In the genomic region with DNA sequence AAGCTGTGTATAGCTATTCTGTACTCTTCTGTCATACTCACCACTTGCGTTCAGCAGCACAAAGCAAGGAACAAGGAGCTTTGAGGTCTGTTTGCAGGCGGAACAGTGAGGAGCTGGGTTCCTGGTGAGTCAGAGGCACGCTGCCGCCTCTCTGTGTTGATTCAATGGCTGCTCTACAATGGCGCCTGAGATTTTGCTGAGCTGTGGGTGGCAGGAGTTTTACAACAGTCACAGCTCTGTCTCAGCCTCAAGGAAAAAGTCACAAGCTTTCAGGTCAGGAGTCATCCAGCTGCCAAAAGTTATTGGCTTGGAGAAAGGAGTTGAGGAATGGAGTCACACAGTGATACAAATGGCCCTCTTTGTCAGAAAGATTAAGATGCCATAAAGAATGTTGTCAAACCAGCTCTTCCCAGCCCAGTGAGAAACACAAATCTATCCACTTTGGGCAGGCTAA, we compare ENCODE assay signal across 1 cellular context.
TF ChIP-seq lines count a peak whose summit lies in the region.

No MANE protein-coding gene starts in this region.

TF ChIP-seq in GM23338, 12 proteins besides CTCF, POLR2A, EP300 and RAD21 (continued from another document):
- TF ChIP-seq, protein P1, sequence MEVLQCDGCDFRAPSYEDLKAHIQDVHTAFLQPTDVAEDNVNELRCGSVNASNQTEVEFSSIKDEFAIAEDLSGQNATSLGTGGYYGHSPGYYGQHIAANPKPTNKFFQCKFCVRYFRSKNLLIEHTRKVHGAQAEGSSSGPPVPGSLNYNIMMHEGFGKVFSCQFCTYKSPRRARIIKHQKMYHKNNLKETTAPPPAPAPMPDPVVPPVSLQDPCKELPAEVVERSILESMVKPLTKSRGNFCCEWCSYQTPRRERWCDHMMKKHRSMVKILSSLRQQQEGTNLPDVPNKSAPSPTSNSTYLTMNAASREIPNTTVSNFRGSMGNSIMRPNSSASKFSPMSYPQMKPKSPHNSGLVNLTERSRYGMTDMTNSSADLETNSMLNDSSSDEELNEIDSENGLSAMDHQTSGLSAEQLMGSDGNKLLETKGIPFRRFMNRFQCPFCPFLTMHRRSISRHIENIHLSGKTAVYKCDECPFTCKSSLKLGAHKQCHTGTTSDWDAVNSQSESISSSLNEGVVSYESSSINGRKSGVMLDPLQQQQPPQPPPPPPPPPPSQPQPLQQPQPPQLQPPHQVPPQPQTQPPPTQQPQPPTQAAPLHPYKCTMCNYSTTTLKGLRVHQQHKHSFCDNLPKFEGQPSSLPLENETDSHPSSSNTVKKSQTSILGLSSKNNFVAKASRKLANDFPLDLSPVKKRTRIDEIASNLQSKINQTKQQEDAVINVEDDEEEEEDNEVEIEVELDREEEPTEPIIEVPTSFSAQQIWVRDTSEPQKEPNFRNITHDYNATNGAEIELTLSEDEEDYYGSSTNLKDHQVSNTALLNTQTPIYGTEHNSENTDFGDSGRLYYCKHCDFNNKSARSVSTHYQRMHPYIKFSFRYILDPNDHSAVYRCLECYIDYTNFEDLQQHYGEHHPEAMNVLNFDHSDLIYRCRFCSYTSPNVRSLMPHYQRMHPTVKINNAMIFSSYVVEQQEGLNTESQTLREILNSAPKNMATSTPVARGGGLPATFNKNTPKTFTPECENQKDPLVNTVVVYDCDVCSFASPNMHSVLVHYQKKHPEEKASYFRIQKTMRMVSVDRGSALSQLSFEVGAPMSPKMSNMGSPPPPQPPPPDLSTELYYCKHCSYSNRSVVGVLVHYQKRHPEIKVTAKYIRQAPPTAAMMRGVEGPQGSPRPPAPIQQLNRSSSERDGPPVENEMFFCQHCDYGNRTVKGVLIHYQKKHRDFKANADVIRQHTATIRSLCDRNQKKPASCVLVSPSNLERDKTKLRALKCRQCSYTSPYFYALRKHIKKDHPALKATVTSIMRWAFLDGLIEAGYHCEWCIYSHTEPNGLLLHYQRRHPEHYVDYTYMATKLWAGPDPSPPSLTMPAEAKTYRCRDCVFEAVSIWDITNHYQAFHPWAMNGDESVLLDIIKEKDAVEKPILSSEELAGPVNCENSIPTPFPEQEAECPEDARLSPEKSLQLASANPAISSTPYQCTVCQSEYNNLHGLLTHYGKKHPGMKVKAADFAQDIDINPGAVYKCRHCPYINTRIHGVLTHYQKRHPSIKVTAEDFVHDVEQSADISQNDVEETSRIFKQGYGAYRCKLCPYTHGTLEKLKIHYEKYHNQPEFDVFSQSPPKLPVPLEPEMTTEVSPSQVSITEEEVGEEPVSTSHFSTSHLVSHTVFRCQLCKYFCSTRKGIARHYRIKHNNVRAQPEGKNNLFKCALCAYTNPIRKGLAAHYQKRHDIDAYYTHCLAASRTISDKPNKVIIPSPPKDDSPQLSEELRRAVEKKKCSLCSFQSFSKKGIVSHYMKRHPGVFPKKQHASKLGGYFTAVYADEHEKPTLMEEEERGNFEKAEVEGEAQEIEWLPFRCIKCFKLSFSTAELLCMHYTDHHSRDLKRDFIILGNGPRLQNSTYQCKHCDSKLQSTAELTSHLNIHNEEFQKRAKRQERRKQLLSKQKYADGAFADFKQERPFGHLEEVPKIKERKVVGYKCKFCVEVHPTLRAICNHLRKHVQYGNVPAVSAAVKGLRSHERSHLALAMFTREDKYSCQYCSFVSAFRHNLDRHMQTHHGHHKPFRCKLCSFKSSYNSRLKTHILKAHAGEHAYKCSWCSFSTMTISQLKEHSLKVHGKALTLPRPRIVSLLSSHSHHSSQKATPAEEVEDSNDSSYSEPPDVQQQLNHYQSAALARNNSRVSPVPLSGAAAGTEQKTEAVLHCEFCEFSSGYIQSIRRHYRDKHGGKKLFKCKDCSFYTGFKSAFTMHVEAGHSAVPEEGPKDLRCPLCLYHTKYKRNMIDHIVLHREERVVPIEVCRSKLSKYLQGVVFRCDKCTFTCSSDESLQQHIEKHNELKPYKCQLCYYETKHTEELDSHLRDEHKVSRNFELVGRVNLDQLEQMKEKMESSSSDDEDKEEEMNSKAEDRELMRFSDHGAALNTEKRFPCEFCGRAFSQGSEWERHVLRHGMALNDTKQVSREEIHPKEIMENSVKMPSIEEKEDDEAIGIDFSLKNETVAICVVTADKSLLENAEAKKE (CRISPR knock-in tag; IDR thresholded peaks at IDR 0.05), result no peak
- TF ChIP-seq EZH2 (IDR thresholded peaks at IDR 0.05; ENCODE audit: low read depth, unreplicated experiment) (no peak), ZNF114 (CRISPR knock-in tag; IDR thresholded peaks at IDR 0.05) (no peak), POLR2AphosphoS5 (IDR thresholded peaks at IDR 0.05; ENCODE audit: low read depth) (no peak), CREB1 (CRISPR knock-in tag; IDR thresholded peaks at IDR 0.05; ENCODE audit: low read depth) (peak; percentile 38; the same call in 1 of the 2 replicates)
TF ChIP-seq in GM23338: peak in this region for 1.
